ENCODE assay signal across 17 cellular contexts in genomic region chr3:64088408-64089136, GRCh38.
DNase-seq lines count a peak whose midpoint lies in the region; ATAC-seq and TF ChIP-seq lines count a peak whose summit lies in the region.
"Had no signal": no experiment of that assay in that cellular context is flagged by ENCODE, and none has a peak within 500 bp of the region (broad histone marks: within the 10 kb centered on the region; RNA-seq: fewer than 3 reads in every experiment).

No MANE protein-coding gene starts in this region.

- H3K4me3 ChIP-seq in WERI-Rb-1 (ENCODE audit: low read depth, low read length), result no peak overlapping the region
- no peak overlapping the region for H3K4me3 ChIP-seq in naive thymus-derived CD4-positive, alpha-beta T cell (ENCODE audit: low read length)
- no peak overlapping the region for H3K4me3 ChIP-seq in CD8-positive, alpha-beta memory T cell (ENCODE audit: low read length)
- H3K4me3 ChIP-seq: ascending aorta had no signal

- no peaks in the 10 kb centered on the region for H3K36me3 ChIP-seq in WERI-Rb-1
- H3K36me3 ChIP-seq in naive thymus-derived CD4-positive, alpha-beta T cell (ENCODE audit: control insufficient read depth in 2 of 3, insufficient read depth in 3 of 3, low read length in 3 of 3), result no peaks in the 10 kb centered on the region
- no peaks in the 10 kb centered on the region for H3K36me3 ChIP-seq in CD8-positive, alpha-beta memory T cell (ENCODE audit: insufficient read depth, low read length)
- H3K36me3 ChIP-seq: ascending aorta had no signal

- H3K27me3 ChIP-seq in WERI-Rb-1 (ENCODE audit: insufficient read depth, low read depth, severe bottlenecking), result no peaks in the 10 kb centered on the region
- H3K27me3 ChIP-seq in naive thymus-derived CD4-positive, alpha-beta T cell (ENCODE audit: control insufficient read depth in 2 of 2, insufficient read depth in 2 of 2, low read length in 2 of 2), result no peaks in the 10 kb centered on the region
- no peaks in the 10 kb centered on the region for H3K27me3 ChIP-seq in CD8-positive, alpha-beta memory T cell (ENCODE audit: insufficient read depth, low read length, poor library complexity, severe bottlenecking)
- H3K27me3 ChIP-seq: ascending aorta had no signal

- no peaks in the 10 kb centered on the region for H3K9me3 ChIP-seq in WERI-Rb-1 (ENCODE audit: severe bottlenecking)
- no peaks in the 10 kb centered on the region for H3K9me3 ChIP-seq in naive thymus-derived CD4-positive, alpha-beta T cell (ENCODE audit: control insufficient read depth in 2 of 3, low read length in 3 of 3)
- H3K9me3 ChIP-seq in CD8-positive, alpha-beta memory T cell (ENCODE audit: low read length), result no peaks in the 10 kb centered on the region
- H3K9me3 ChIP-seq: ascending aorta had no signal

- no peaks in the 10 kb centered on the region for H3K4me1 ChIP-seq in naive thymus-derived CD4-positive, alpha-beta T cell (ENCODE audit: control insufficient read depth in 2 of 2, insufficient read depth in 2 of 2, low read length in 2 of 2)
- no peaks in the 10 kb centered on the region for H3K4me1 ChIP-seq in CD8-positive, alpha-beta memory T cell (ENCODE audit: insufficient read depth, low read length)
- H3K4me1 ChIP-seq: ascending aorta had no signal

- intact Hi-C loops in naive thymus-derived CD4-positive, alpha-beta T cell (cut with micrococcal nuclease), result no loop called here

- H3K27ac Mint-ChIP-seq in nephron, result peak overlapping the region; percentile 43 to 62 (median 53)
- no peak overlapping the region for H3K27ac Mint-ChIP-seq in activated CD4-positive, alpha-beta memory T cell treated with anti-CD3 and anti-CD28 coated beads, Interleukin-2, amount 10 ng/mL, durations not matched to agents 7 days and 5 days
- no peak overlapping the region for H3K27ac Mint-ChIP-seq in naive thymus-derived CD4-positive, alpha-beta T cell
- no peak overlapping the region for H3K27ac Mint-ChIP-seq in CD8-positive, alpha-beta memory T cell
- H3K27ac Mint-ChIP-seq: B cell, memory B cell had no signal

- TF ChIP-seq CTCF in WERI-Rb-1 (IDR thresholded peaks at IDR 0.05; ENCODE audit: low read depth, low read length) (no peak), nephron (IDR thresholded peaks at IDR 0.05; ENCODE audit: unreplicated experiment in 3 of 3) (no peak)

- DNase-seq in Caki2 (ENCODE audit: low read depth) (peak; percentile 78), NCI-H146 treated with DMSO at 0.1 percent for 48 hours (lab: John Stamatoyannopoulos, UW; ENCODE audit: unreplicated experiment) (peak; percentile 70), WERI-Rb-1 (no peak)
- no peak for DNase-seq in activated CD4-positive, alpha-beta memory T cell treated with anti-CD3 and anti-CD28 coated beads, Interleukin-2, amount 10 ng/mL, durations not matched to agents 7 days and 5 days
- no peak for DNase-seq in naive thymus-derived CD4-positive, alpha-beta T cell
- DNase-seq in stimulated activated naive CD8-positive, alpha-beta T cell treated with anti-CD3 and anti-CD28 coated beads, Interleukin-15, Interleukin-2, amounts not matched to agents 100 U/mL and 50 U/mL, for 24 hours, result no peak
- DNase-seq in CD8-positive, alpha-beta memory T cell, result no peak
- DNase-seq: activated CD8-positive, alpha-beta memory T cell treated with anti-CD3 and anti-CD28 coated beads, Interleukin-2, amount 50 U/mL, for 4 hours; cortex of kidney; NCI-H226; stimulated activated CD4-positive, alpha-beta T cell treated with anti-CD3 and anti-CD28 coated beads, Interleukin-1b, Interleukin-23, amount 100 ng/mL, for 48 hours had no signal

- ATAC-seq in naive thymus-derived CD4-positive, alpha-beta T cell, result no peak
- no peak for ATAC-seq in stimulated activated naive CD8-positive, alpha-beta T cell treated with anti-CD3 and anti-CD28 coated beads, Interleukin-15, Interleukin-2, amounts not matched to agents 100 U/mL and 50 U/mL, for 24 hours
- ATAC-seq: HCT116, HepG2 had no signal

- no peaks in the 10 kb centered on the region for H3K27me3 Mint-ChIP-seq in nephron (ENCODE audit: low read depth)
- peaks cover 5% of the 10 kb centered on the region for H3K27me3 Mint-ChIP-seq in activated CD4-positive, alpha-beta memory T cell treated with anti-CD3 and anti-CD28 coated beads, Interleukin-2, amount 10 ng/mL, durations not matched to agents 7 days and 5 days
- H3K27me3 Mint-ChIP-seq in naive thymus-derived CD4-positive, alpha-beta T cell, result peaks cover 5 to 26% (median 15%) of the 10 kb centered on the region in 5 donors
- H3K27me3 Mint-ChIP-seq in CD8-positive, alpha-beta memory T cell, result peaks cover 7 to 14% of the 10 kb centered on the region in 2 donors

- H3K4me1 Mint-ChIP-seq in nephron, result peaks cover 58% of the 10 kb centered on the region
- no peaks in the 10 kb centered on the region for H3K4me1 Mint-ChIP-seq in activated CD4-positive, alpha-beta memory T cell treated with anti-CD3 and anti-CD28 coated beads, Interleukin-2, amount 10 ng/mL, durations not matched to agents 7 days and 5 days
- H3K4me1 Mint-ChIP-seq in naive thymus-derived CD4-positive, alpha-beta T cell, result no peaks in the 10 kb centered on the region
- no peaks in the 10 kb centered on the region for H3K4me1 Mint-ChIP-seq in CD8-positive, alpha-beta memory T cell

- in situ Hi-C loops in Caki2 (cut with HindIII; ENCODE audit: low pct_unique_long_range_greater_than_20kb, low sequenced_read_pairs), result no loop called here

- H3K27ac ChIP-seq in WERI-Rb-1, result 0 out of 2 replicates have a peak overlapping the region, but pooled peaks have one; percentile 25
- H3K27ac ChIP-seq in naive thymus-derived CD4-positive, alpha-beta T cell (ENCODE audit: low read depth, low read length), result no peak overlapping the region
- H3K27ac ChIP-seq in CD8-positive, alpha-beta memory T cell (ENCODE audit: low read depth, low read length), result no peak overlapping the region
- H3K27ac ChIP-seq: ascending aorta had no signal

- H3K36me3 Mint-ChIP-seq in nephron (ENCODE audit: low read depth), result no peaks in the 10 kb centered on the region
- no peaks in the 10 kb centered on the region for H3K36me3 Mint-ChIP-seq in activated CD4-positive, alpha-beta memory T cell treated with anti-CD3 and anti-CD28 coated beads, Interleukin-2, amount 10 ng/mL, durations not matched to agents 7 days and 5 days (ENCODE audit: low read depth)
- no peaks in the 10 kb centered on the region for H3K36me3 Mint-ChIP-seq in naive thymus-derived CD4-positive, alpha-beta T cell
- H3K36me3 Mint-ChIP-seq in CD8-positive, alpha-beta memory T cell, result no peaks in the 10 kb centered on the region
- H3K36me3 Mint-ChIP-seq: memory B cell had no signal

- CTCF ChIA-PET in activated CD4-positive, alpha-beta memory T cell treated with anti-CD3 and anti-CD28 coated beads, Interleukin-2, amount 10 ng/mL, durations not matched to agents 7 days and 5 days (lab: Charles Lee), result no interaction called here
- CTCF ChIA-PET in naive thymus-derived CD4-positive, alpha-beta T cell (lab: Charles Lee), result no interaction called here
- CTCF ChIA-PET in CD8-positive, alpha-beta memory T cell (lab: Charles Lee), result interaction anchor here (0.7 kb wide), 1 partner anchor 440 kb away, joined by 3 read pairs; no protein-coding TSS in a partner anchor

- POLR2A ChIA-PET in activated CD4-positive, alpha-beta memory T cell treated with anti-CD3 and anti-CD28 coated beads, Interleukin-2, amount 10 ng/mL, durations not matched to agents 7 days and 5 days (lab: Charles Lee), result no interaction called here
- POLR2A ChIA-PET in naive thymus-derived CD4-positive, alpha-beta T cell (lab: Charles Lee), result no interaction called here
- POLR2A ChIA-PET in CD8-positive, alpha-beta memory T cell (lab: Charles Lee), result no interaction called here

- H3K4me3 Mint-ChIP-seq in nephron, result no peak overlapping the region
- H3K4me3 Mint-ChIP-seq in activated CD4-positive, alpha-beta memory T cell treated with anti-CD3 and anti-CD28 coated beads, Interleukin-2, amount 10 ng/mL, durations not matched to agents 7 days and 5 days, result no peak overlapping the region
- H3K4me3 Mint-ChIP-seq in naive thymus-derived CD4-positive, alpha-beta T cell, result no peak overlapping the region
- no peak overlapping the region for H3K4me3 Mint-ChIP-seq in CD8-positive, alpha-beta memory T cell
- H3K4me3 Mint-ChIP-seq: B cell, memory B cell had no signal

- no peaks in the 10 kb centered on the region for H3K9me3 Mint-ChIP-seq in nephron
- H3K9me3 Mint-ChIP-seq in activated CD4-positive, alpha-beta memory T cell treated with anti-CD3 and anti-CD28 coated beads, Interleukin-2, amount 10 ng/mL, durations not matched to agents 7 days and 5 days, result no peaks in the 10 kb centered on the region
- peaks cover 0 to 7% (median 0%) of the 10 kb centered on the region in 11 donors for H3K9me3 Mint-ChIP-seq in naive thymus-derived CD4-positive, alpha-beta T cell
- peaks cover 0 to 1% (median 0%) of the 10 kb centered on the region in 5 donors for H3K9me3 Mint-ChIP-seq in CD8-positive, alpha-beta memory T cell
- H3K9me3 Mint-ChIP-seq: memory B cell had no signal

Comparison
In these comparisons a context has a peak if more than half of its experiments do, and no peak if none do; other contexts are left out.
1. DNase-seq: peak in Caki2 (single experiment) and NCI-H146 treated with DMSO at 0.1 percent for 48 hours (single experiment); none in WERI-Rb-1 (single experiment), activated CD4-positive, alpha-beta memory T cell treated with anti-CD3 and anti-CD28 coated beads, Interleukin-2, amount 10 ng/mL, durations not matched to agents 7 days and 5 days (single experiment), naive thymus-derived CD4-positive, alpha-beta T cell (0 of 9), stimulated activated naive CD8-positive, alpha-beta T cell treated with anti-CD3 and anti-CD28 coated beads, Interleukin-15, Interleukin-2, amounts not matched to agents 100 U/mL and 50 U/mL, for 24 hours (single experiment) and CD8-positive, alpha-beta memory T cell (0 of 5).
2. H3K27ac Mint-ChIP-seq: peak in nephron (3 of 3); none in activated CD4-positive, alpha-beta memory T cell treated with anti-CD3 and anti-CD28 coated beads, Interleukin-2, amount 10 ng/mL, durations not matched to agents 7 days and 5 days (single experiment), naive thymus-derived CD4-positive, alpha-beta T cell (0 of 9) and CD8-positive, alpha-beta memory T cell (0 of 8).